Comparison of ENCODE assay signal across 9 cellular contexts in genomic region chr12:50925920-50926319, GRCh38. TPM values are rescaled to one million over a fixed set of nuclear protein-coding genes. Genes with fewer than 3 reads are reported as not detected.
A peak's percentile ranks its signal among the peaks of the same experiment; 100 is the strongest.
DNase-seq lines count a peak whose midpoint lies in the region; ATAC-seq and TF ChIP-seq lines count a peak whose summit lies in the region.
"Had no signal": no experiment of that assay in that cellular context is flagged by ENCODE, and none has a peak within 500 bp of the region (broad histone marks: within the 10 kb centered on the region; RNA-seq: fewer than 3 reads in every experiment).

No MANE protein-coding gene starts in this region.

- no peak for ATAC-seq in HG02885 (IDR thresholded peaks at IDR 0.05; ENCODE audit: poor library complexity, unreplicated experiment)

- no peak for TF ChIP-seq EP300 in stomach (IDR thresholded peaks at IDR 0.05)

- H3K27me3 ChIP-seq in layer of hippocampus (ENCODE audit: control insufficient read depth, insufficient read depth, low read length) = no peaks in the 10 kb centered on the region
- no peaks in the 10 kb centered on the region for H3K27me3 ChIP-seq in stomach

- peak overlapping the region; percentile 79 to 87 (median 84) for H3K4me3 ChIP-seq in stomach

- POLR2A ChIA-PET in HEK293T (lab: Yijun Ruan, JAX) = no interaction called here

- no peak for TF ChIP-seq CTCF in stomach (IDR thresholded peaks at IDR 0.05)

- intact Hi-C loops in stomach (cut with DNase I; ENCODE audit: low total_unique reads) = no loop called here

- no peaks in the 10 kb centered on the region for H3K9me3 ChIP-seq in stomach

- DNase-seq in HEK293T (ENCODE audit: extremely low spot score) = no peak
- no peak for DNase-seq in stomach
- no peak for DNase-seq in stimulated activated CD4-positive, alpha-beta T cell treated with anti-CD3 and anti-CD28 coated beads, Interleukin-4, amount 100 ng/mL, for 4 hours
- DNase-seq in NCI-H2227 treated with DMSO at 0.1 percent for 48 hours (lab: John Stamatoyannopoulos, UW) = no peak
- DNase-seq in middle frontal gyrus (ENCODE audit: extremely low spot score, low spot score) = no peak

- H3K4me1 ChIP-seq in stomach = peaks cover 32 to 67% (median 59%) of the 10 kb centered on the region in 4 donors

- WGBS in stomach, 5 donors = 11 to 31% (median 25%) methylated on average over 1 of the region's 1 CpG

- peaks cover 12 to 17% (median 13%) of the 10 kb centered on the region in 4 donors for H3K36me3 ChIP-seq in stomach

- H3K27ac ChIP-seq in angular gyrus (ENCODE audit: low read depth, low read length) (peak overlapping the region; percentile 49), layer of hippocampus (ENCODE audit: low read depth, low read length) (peak overlapping the region; percentile 94), stomach (peak overlapping the region; percentile 83 to 92 (median 86))

- no peak for TF ChIP-seq POLR2A in stomach (IDR thresholded peaks at IDR 0.05)

- CTCF ChIA-PET in HEK293T (lab: Yijun Ruan, JAX) = no interaction called here

TF ChIP-seq in HEK293T, 16 proteins besides CTCF, POLR2A, EP300 and RAD21:
- TF ChIP-seq ZNF384 (IDR thresholded peaks at IDR 0.05) = peak; percentile 54; the same call in 1 of the 2 replicates
- no peak for TF ChIP-seq ARNT (IDR thresholded peaks at IDR 0.05)

RNA-seq across cellular contexts. Expression of gene HIGD1C, which starts 26.4 kb away (rescaled TPM):
- total RNA-seq in stomach = not detected
- not detected for polyA plus RNA-seq in stomach
- total RNA-seq: dermis microvascular lymphatic vessel endothelial cell had no signal
